ENCODE assay signal across 23 cellular contexts in genomic region chr12:31768046-31768445, GRCh38. TPM values are rescaled to one million over a fixed set of nuclear protein-coding genes. Genes with fewer than 3 reads are reported as not detected.
DNase-seq lines count a peak whose midpoint lies in the region; ATAC-seq and TF ChIP-seq lines count a peak whose summit lies in the region.
"Had no signal": no experiment of that assay in that cellular context is flagged by ENCODE, and none has a peak within 500 bp of the region (broad histone marks: within the 10 kb centered on the region; RNA-seq: fewer than 3 reads in every experiment).

No MANE protein-coding gene starts in this region.

- H3K36me3 ChIP-seq in Karpas-422 (ENCODE audit: insufficient read depth, low read length): no peaks in the 10 kb centered on the region
- no peaks in the 10 kb centered on the region for H3K36me3 ChIP-seq in SU-DHL-6 (ENCODE audit: low read length)
- H3K36me3 ChIP-seq in parathyroid adenoma (ENCODE audit: control insufficient read depth, insufficient read depth, low read length): no peaks in the 10 kb centered on the region
- H3K36me3 ChIP-seq: BLaER1 treated with 17β-estradiol and CSF1 and Interleukin-3, amounts not matched to agents 10 nM and 100 nM; stomach; tibial nerve had no signal

- no peak for ATAC-seq in activated naive CD8-positive, alpha-beta T cell treated with anti-CD3 and anti-CD28 coated beads, Interleukin-2, amount 50 U/mL, for 24 hours
- ATAC-seq in activated CD4-positive, CD25-positive, alpha-beta regulatory T cell treated with anti-CD3 and anti-CD28 coated beads, Interleukin-2, amount 50 U/mL, for 24 hours: no peak
- ATAC-seq: activated CD4-positive, alpha-beta T cell treated with anti-CD3 and anti-CD28 coated beads for 36 hours; activated T-cell treated with anti-CD3 and anti-CD28 coated beads, Interleukin-2, amount 50 U/mL, for 72 hours; psoas muscle had no signal

- H3K79me2 ChIP-seq in Karpas-422 (ENCODE audit: low read length) (no peaks in the 10 kb centered on the region), SU-DHL-6 (ENCODE audit: insufficient read depth, low read length) (no peaks in the 10 kb centered on the region), parathyroid adenoma (no peaks in the 10 kb centered on the region)

- no peak overlapping the region for H3K4me3 ChIP-seq in Karpas-422 (ENCODE audit: low read length)
- H3K4me3 ChIP-seq in SU-DHL-6 (ENCODE audit: insufficient read depth, low read length, poor library complexity, severe bottlenecking): no peak overlapping the region
- H3K4me3 ChIP-seq in parathyroid adenoma (ENCODE audit: low read depth, low read length): no peak overlapping the region
- H3K4me3 ChIP-seq: BLaER1 treated with 17β-estradiol and CSF1 and Interleukin-3, amounts not matched to agents 10 nM and 100 nM; lung; psoas muscle; stomach; tibial nerve had no signal

- peak overlapping the region; percentile 16 for H3K27ac Mint-ChIP-seq in activated naive CD8-positive, alpha-beta T cell
- no peak overlapping the region for H3K27ac Mint-ChIP-seq in activated naive CD8-positive, alpha-beta T cell treated with anti-CD3 and anti-CD28 coated beads, Interleukin-2, amount 50 U/mL, for 24 hours
- H3K27ac Mint-ChIP-seq: activated CD4-positive, alpha-beta T cell treated with anti-CD3 and anti-CD28 coated beads for 36 hours; activated naive CD4-positive, alpha-beta T cell treated with anti-CD3 and anti-CD28 coated beads for 36 hours; activated T-cell treated with anti-CD3 and anti-CD28 coated beads, Interleukin-2, amount 50 U/mL, for 72 hours had no signal

- H3K9me3 ChIP-seq in Karpas-422 (ENCODE audit: low read length) (no peaks in the 10 kb centered on the region), SU-DHL-6 (ENCODE audit: insufficient read depth, low read length) (no peaks in the 10 kb centered on the region), parathyroid adenoma (ENCODE audit: control insufficient read depth, low read length) (no peaks in the 10 kb centered on the region)
- H3K9me3 ChIP-seq: psoas muscle, stomach had no signal

- H3K27ac ChIP-seq in Karpas-422 (ENCODE audit: low read length) (no peak overlapping the region), SU-DHL-6 (ENCODE audit: low read depth, low read length) (no peak overlapping the region), parathyroid adenoma (no peak overlapping the region)
- H3K27ac ChIP-seq: BLaER1 treated with 17β-estradiol and CSF1 and Interleukin-3, amounts not matched to agents 10 nM and 100 nM; psoas muscle; stomach; tibial nerve had no signal

- H3K9me2 ChIP-seq in Karpas-422 (replicated peaks; ENCODE audit: insufficient read depth, low read length): no peaks in the 10 kb centered on the region
- no peaks in the 10 kb centered on the region for H3K9me2 ChIP-seq in SU-DHL-6 (replicated peaks; ENCODE audit: insufficient read depth, low read length)

- H3K4me1 ChIP-seq in Karpas-422 (ENCODE audit: low read length): no peaks in the 10 kb centered on the region
- no peaks in the 10 kb centered on the region for H3K4me1 ChIP-seq in parathyroid adenoma
- H3K4me1 ChIP-seq: psoas muscle, tibial nerve had no signal

- peaks cover 6% of the 10 kb centered on the region for H3K36me3 Mint-ChIP-seq in activated naive CD8-positive, alpha-beta T cell
- H3K36me3 Mint-ChIP-seq in activated naive CD8-positive, alpha-beta T cell treated with anti-CD3 and anti-CD28 coated beads, Interleukin-2, amount 50 U/mL, for 24 hours (ENCODE audit: low read depth): peaks cover 3% of the 10 kb centered on the region
- H3K36me3 Mint-ChIP-seq: T-cell had no signal

- H3K27me3 ChIP-seq in Karpas-422 (ENCODE audit: low read length) (no peaks in the 10 kb centered on the region), SU-DHL-6 (ENCODE audit: low read length) (no peaks in the 10 kb centered on the region), parathyroid adenoma (ENCODE audit: control insufficient read depth, insufficient read depth, low read length) (no peaks in the 10 kb centered on the region)
- H3K27me3 ChIP-seq: BLaER1 treated with 17β-estradiol and CSF1 and Interleukin-3, amounts not matched to agents 10 nM and 100 nM; stomach; tibial nerve had no signal

- peaks cover 9% of the 10 kb centered on the region; the same call in 1 of the 2 replicates for H3F3A ChIP-seq in SU-DHL-6 (ENCODE audit: insufficient read depth)

- H3K4me1 Mint-ChIP-seq in activated naive CD8-positive, alpha-beta T cell (ENCODE audit: low read depth): peaks cover 27% of the 10 kb centered on the region
- H3K4me1 Mint-ChIP-seq in activated naive CD8-positive, alpha-beta T cell treated with anti-CD3 and anti-CD28 coated beads, Interleukin-2, amount 50 U/mL, for 24 hours: peaks cover 19% of the 10 kb centered on the region

- H3K4me2 ChIP-seq in Karpas-422 (ENCODE audit: low read depth, low read length, poor library complexity, severe bottlenecking) (no peak overlapping the region), SU-DHL-6 (ENCODE audit: low read depth, low read length, poor library complexity, severe bottlenecking) (peak overlapping the region; percentile 22), parathyroid adenoma (ENCODE audit: low read length) (no peak overlapping the region)
- H3K4me2 ChIP-seq: BLaER1 treated with 17β-estradiol and CSF1 and Interleukin-3, amounts not matched to agents 10 nM and 100 nM had no signal

- no peak for DNase-seq in activated naive CD8-positive, alpha-beta T cell treated with anti-CD3 and anti-CD28 coated beads, Interleukin-2, amount 50 U/mL, for 24 hours
- DNase-seq in Karpas-422 (peak; percentile 43), NCI-H510A (lab: John Stamatoyannopoulos, UW) (no peak), MV-4-11 (lab: John Stamatoyannopoulos, UW) (no peak)
- DNase-seq: activated CD4-positive, alpha-beta T cell treated with anti-CD3 and anti-CD28 coated beads for 36 hours; activated naive CD4-positive, alpha-beta T cell treated with anti-CD3 and anti-CD28 coated beads for 36 hours; activated T-cell treated with anti-CD3 and anti-CD28 coated beads, Interleukin-2, amount 50 U/mL, for 72 hours; aorta; dermis blood vessel endothelial cell; Kasumi-1; NCI-H1048; NCI-H1930; NCI-H510A treated with DMSO at 0.1 percent for 48 hours; psoas muscle; stomach; T-cell had no signal

- H4K20me1 ChIP-seq in Karpas-422 (ENCODE audit: insufficient read depth, low read depth, low read length): no peaks in the 10 kb centered on the region
- H4K20me1 ChIP-seq in SU-DHL-6 (ENCODE audit: low read depth, low read length): no peaks in the 10 kb centered on the region
- H4K20me1 ChIP-seq: BLaER1 treated with 17β-estradiol and CSF1 and Interleukin-3, amounts not matched to agents 10 nM and 100 nM had no signal

- peaks cover 6% of the 10 kb centered on the region for H3K9me3 Mint-ChIP-seq in activated naive CD8-positive, alpha-beta T cell (ENCODE audit: low read depth)
- H3K9me3 Mint-ChIP-seq in activated naive CD8-positive, alpha-beta T cell treated with anti-CD3 and anti-CD28 coated beads, Interleukin-2, amount 50 U/mL, for 24 hours: peaks cover 13% of the 10 kb centered on the region

- TF ChIP-seq CTCF in SU-DHL-6 (IDR thresholded peaks at IDR 0.05; ENCODE audit: insufficient read depth, low read length, poor library complexity, severe bottlenecking) (no peak), parathyroid adenoma (IDR thresholded peaks at IDR 0.05) (peak; percentile 9)

- H3K9ac ChIP-seq in Karpas-422 (ENCODE audit: low read length) (no peak overlapping the region), SU-DHL-6 (ENCODE audit: low read length) (no peak overlapping the region), parathyroid adenoma (no peak overlapping the region)
- H3K9ac ChIP-seq: BLaER1 treated with 17β-estradiol and CSF1 and Interleukin-3, amounts not matched to agents 10 nM and 100 nM had no signal

- H3K4me3 Mint-ChIP-seq in activated naive CD8-positive, alpha-beta T cell: no peak overlapping the region
- H3K4me3 Mint-ChIP-seq in activated naive CD8-positive, alpha-beta T cell treated with anti-CD3 and anti-CD28 coated beads, Interleukin-2, amount 50 U/mL, for 24 hours: no peak overlapping the region
- H3K4me3 Mint-ChIP-seq: activated CD4-positive, alpha-beta T cell treated with anti-CD3 and anti-CD28 coated beads for 36 hours; activated naive CD4-positive, alpha-beta T cell treated with anti-CD3 and anti-CD28 coated beads for 36 hours; activated T-cell treated with anti-CD3 and anti-CD28 coated beads, Interleukin-2, amount 50 U/mL, for 72 hours had no signal

- H2AFZ ChIP-seq in Karpas-422 (ENCODE audit: low read length): no peak overlapping the region
- H2AFZ ChIP-seq in SU-DHL-6 (ENCODE audit: low read depth, low read length, severe bottlenecking): peak overlapping the region; percentile 7
- H2AFZ ChIP-seq in parathyroid adenoma: peak overlapping the region; percentile 69

- H3K27me3 Mint-ChIP-seq in activated naive CD8-positive, alpha-beta T cell: no peaks in the 10 kb centered on the region
- H3K27me3 Mint-ChIP-seq in activated naive CD8-positive, alpha-beta T cell treated with anti-CD3 and anti-CD28 coated beads, Interleukin-2, amount 50 U/mL, for 24 hours: no peaks in the 10 kb centered on the region
- H3K27me3 Mint-ChIP-seq: activated CD4-positive, alpha-beta T cell treated with anti-CD3 and anti-CD28 coated beads for 36 hours; T-cell had no signal

RNA-seq across cellular contexts. Expression of gene AMN1, which starts 39.2 kb away (rescaled TPM):
- 1.4 and 1.6 TPM in 2 replicates for total RNA-seq in Karpas-422 (2014; rRNA removed; shearing (Covaris generic); ENCODE audit: low replicate concordance)
